1 cellular context compared by ENCODE assay signal in the genomic region with DNA sequence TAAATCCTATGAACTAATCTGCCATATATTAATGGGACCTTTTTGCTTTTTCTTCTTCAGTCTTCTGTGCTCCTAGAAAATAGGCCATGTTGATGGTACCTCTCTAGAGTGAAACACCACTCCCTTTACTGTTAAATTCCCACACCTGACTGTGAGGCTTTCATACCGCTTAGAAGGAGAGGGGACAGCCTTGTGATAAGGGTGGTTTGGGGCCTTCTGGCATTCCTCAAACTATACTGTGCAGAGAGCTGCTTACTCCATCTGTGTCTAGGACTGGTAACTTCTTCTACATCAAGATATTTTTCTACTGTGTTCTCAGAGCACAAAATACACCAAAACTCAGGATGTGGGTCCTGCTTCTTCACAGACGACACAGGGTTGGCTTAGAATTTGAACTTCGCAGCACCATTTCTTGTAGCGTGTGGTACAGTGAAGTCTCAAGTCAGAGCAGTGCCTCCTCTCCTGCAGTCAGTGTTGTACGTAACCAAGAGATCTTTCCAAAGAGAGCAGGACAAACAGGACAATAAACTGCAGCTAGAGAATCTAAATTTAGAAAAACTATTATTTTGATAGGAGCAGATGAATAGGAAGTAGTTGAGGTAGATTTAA.
TF ChIP-seq lines count a peak whose summit lies in the region.

No MANE protein-coding gene starts in this region.

TF ChIP-seq in K562, 482 proteins besides CTCF, POLR2A, EP300 and RAD21:
- TF ChIP-seq RBM22 (IDR thresholded peaks at IDR 0.05; ENCODE audit: low read depth, low read length, poor library complexity, severe bottlenecking), result no peak
- TF ChIP-seq ZFP1 (CRISPR knock-in tag; IDR thresholded peaks at IDR 0.05), result no peak
- TF ChIP-seq KLF13 (tag; IDR thresholded peaks at IDR 0.05; ENCODE audit: borderline replicate concordance, low read depth), result no peak
- no peak for TF ChIP-seq DMBX1 (CRISPR knock-in tag; IDR thresholded peaks at IDR 0.05; ENCODE audit: borderline replicate concordance)
- no peak for TF ChIP-seq ZNF766 (CRISPR knock-in tag; conservative IDR thresholded peaks at IDR 0.05)
- TF ChIP-seq ZKSCAN3 (CRISPR knock-in tag; IDR thresholded peaks at IDR 0.05), result no peak
- TF ChIP-seq, protein P1, sequence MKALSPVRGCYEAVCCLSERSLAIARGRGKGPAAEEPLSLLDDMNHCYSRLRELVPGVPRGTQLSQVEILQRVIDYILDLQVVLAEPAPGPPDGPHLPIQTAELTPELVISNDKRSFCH (CRISPR knock-in tag; IDR thresholded peaks at IDR 0.05), result no peak
- TF ChIP-seq, protein P1 (tag; IDR thresholded peaks at IDR 0.05), result no peak
- TF ChIP-seq MED1 (CRISPR knock-in tag; IDR thresholded peaks at IDR 0.05; ENCODE audit: borderline replicate concordance), result no peak
